ENCODE assay signal across 2 cellular contexts in the genomic region with DNA sequence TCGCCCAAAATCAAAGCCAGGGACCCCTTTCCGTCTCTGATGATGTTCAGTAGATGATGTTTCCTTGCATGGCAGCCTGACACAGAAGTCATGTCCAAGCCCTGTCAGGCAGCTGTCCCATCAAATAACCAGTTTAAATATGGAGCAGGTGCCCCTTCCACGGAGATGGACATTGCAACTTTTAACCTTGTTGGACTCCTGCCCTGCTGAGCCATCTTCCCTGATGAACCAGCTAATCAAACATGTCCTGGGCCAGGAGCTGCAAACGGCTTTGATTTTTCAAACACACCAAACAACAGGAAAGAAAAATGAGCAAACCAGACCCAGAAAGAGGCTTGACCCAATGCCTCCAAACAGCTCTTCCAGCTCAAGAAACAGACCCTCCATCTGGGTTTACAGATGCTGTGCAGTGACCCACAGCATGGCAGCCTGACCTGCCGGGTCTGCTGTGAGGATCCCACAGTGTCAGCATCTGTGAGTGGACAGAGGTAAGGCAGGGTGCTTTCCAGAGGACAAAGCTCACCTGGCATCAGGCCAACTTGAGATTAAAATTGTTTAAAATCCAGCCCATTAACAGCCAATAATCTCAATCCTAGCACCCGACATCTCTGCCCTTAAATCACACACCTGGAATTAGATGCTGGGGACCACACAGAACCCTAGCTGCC.
TF ChIP-seq lines count a peak whose summit lies in the region.

No MANE protein-coding gene starts in this region.

TF ChIP-seq in SK-N-SH, 30 proteins besides CTCF, POLR2A, EP300 and RAD21 (continued from another document):
- TF ChIP-seq, protein P1, sequence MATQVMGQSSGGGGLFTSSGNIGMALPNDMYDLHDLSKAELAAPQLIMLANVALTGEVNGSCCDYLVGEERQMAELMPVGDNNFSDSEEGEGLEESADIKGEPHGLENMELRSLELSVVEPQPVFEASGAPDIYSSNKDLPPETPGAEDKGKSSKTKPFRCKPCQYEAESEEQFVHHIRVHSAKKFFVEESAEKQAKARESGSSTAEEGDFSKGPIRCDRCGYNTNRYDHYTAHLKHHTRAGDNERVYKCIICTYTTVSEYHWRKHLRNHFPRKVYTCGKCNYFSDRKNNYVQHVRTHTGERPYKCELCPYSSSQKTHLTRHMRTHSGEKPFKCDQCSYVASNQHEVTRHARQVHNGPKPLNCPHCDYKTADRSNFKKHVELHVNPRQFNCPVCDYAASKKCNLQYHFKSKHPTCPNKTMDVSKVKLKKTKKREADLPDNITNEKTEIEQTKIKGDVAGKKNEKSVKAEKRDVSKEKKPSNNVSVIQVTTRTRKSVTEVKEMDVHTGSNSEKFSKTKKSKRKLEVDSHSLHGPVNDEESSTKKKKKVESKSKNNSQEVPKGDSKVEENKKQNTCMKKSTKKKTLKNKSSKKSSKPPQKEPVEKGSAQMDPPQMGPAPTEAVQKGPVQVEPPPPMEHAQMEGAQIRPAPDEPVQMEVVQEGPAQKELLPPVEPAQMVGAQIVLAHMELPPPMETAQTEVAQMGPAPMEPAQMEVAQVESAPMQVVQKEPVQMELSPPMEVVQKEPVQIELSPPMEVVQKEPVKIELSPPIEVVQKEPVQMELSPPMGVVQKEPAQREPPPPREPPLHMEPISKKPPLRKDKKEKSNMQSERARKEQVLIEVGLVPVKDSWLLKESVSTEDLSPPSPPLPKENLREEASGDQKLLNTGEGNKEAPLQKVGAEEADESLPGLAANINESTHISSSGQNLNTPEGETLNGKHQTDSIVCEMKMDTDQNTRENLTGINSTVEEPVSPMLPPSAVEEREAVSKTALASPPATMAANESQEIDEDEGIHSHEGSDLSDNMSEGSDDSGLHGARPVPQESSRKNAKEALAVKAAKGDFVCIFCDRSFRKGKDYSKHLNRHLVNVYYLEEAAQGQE (IDR thresholded peaks at IDR 0.05; ENCODE audit: low read depth, low read length), result no peak

TF ChIP-seq in SK-N-SH treated with all-trans-retinoic acid at 6 μM for 48 hours, 23 proteins besides CTCF, POLR2A, EP300 and RAD21 (continued from another document):
- TF ChIP-seq ZFP30 (CRISPR knock-in tag; IDR thresholded peaks at IDR 0.05) (no peak), PPARA (CRISPR knock-in tag; IDR thresholded peaks at IDR 0.05; ENCODE audit: borderline replicate concordance) (no peak), TCF4 (CRISPR knock-in tag; IDR thresholded peaks at IDR 0.05; ENCODE audit: borderline replicate concordance) (no peak), ZNF8 (CRISPR knock-in tag; IDR thresholded peaks at IDR 0.05) (no peak), ZNF565 (CRISPR knock-in tag; conservative IDR thresholded peaks at IDR 0.05; ENCODE audit: low read depth) (no peak), OSR1 (CRISPR knock-in tag; IDR thresholded peaks at IDR 0.05) (no peak)
- TF ChIP-seq, protein P2, sequence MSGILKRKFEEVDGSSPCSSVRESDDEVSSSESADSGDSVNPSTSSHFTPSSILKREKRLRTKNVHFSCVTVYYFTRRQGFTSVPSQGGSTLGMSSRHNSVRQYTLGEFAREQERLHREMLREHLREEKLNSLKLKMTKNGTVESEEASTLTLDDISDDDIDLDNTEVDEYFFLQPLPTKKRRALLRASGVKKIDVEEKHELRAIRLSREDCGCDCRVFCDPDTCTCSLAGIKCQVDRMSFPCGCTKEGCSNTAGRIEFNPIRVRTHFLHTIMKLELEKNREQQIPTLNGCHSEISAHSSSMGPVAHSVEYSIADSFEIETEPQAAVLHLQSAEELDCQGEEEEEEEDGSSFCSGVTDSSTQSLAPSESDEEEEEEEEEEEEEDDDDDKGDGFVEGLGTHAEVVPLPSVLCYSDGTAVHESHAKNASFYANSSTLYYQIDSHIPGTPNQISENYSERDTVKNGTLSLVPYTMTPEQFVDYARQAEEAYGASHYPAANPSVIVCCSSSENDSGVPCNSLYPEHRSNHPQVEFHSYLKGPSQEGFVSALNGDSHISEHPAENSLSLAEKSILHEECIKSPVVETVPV (CRISPR knock-in tag; IDR thresholded peaks at IDR 0.05), result no peak
